In genomic region chr1:23564565-23564964, GRCh38 we compare ENCODE assay signal across 7 cellular contexts. TPM values are rescaled to one million over a fixed set of nuclear protein-coding genes. Genes with fewer than 3 reads are reported as not detected.
DNase-seq lines count a peak whose midpoint lies in the region; ATAC-seq, FAIRE-seq and TF ChIP-seq lines count a peak whose summit lies in the region.
"Not testable (repeated sequence)": the region's sequence is repeated elsewhere in the genome, so short reads cannot be mapped to it uniquely, and the experiment has no call there.

No MANE protein-coding gene starts in this region.

- intact Hi-C loops in heart right ventricle (cut with DNase I); stomach (cut with DNase I; ENCODE audit: low total_unique reads): not testable (repeated sequence)

- not testable (repeated sequence) for TF ChIP-seq CTCF in RWPE1 (conservative IDR thresholded peaks at IDR 0.05; ENCODE audit: low read depth); chondrocyte (IDR thresholded peaks at IDR 0.05); heart right ventricle (IDR thresholded peaks at IDR 0.05); lung (IDR thresholded peaks at IDR 0.05; ENCODE audit: control extremely low read depth, extremely low read depth); stomach (IDR thresholded peaks at IDR 0.05)

- not testable (repeated sequence) for TF ChIP-seq EP300 in stomach (IDR thresholded peaks at IDR 0.05)

- H3K4me1 Mint-ChIP-seq in chondrocyte (ENCODE audit: low read depth), result peaks cover 80% of the 10 kb centered on the region

- H4K8ac ChIP-seq in neuronal stem cell (ENCODE audit: low read depth, low read length), result not testable (repeated sequence)

- not testable (repeated sequence) for H3K4me2 ChIP-seq in neuronal stem cell (ENCODE audit: insufficient read depth, low read length, poor library complexity, severe bottlenecking)

- H3K4me3 Mint-ChIP-seq in chondrocyte (ENCODE audit: unreplicated experiment), result not testable (repeated sequence)

- H3K36me3 Mint-ChIP-seq in chondrocyte (ENCODE audit: low read depth), result not testable (repeated sequence)

- DNase-seq in RWPE1 (ENCODE audit: low spot score); heart right ventricle; lung (ENCODE audit: low spot score); neuronal stem cell (ENCODE audit: low spot score); stomach: not testable (repeated sequence)
- peak; percentile 52 for DNase-seq in chondrocyte (ENCODE audit: low spot score)

- 60 to 62% methylated on average over 7 of the region's 7 CpGs for WGBS in heart right ventricle, 2 donors
- WGBS in lung, 2 donors, result 58 to 68% methylated on average over 7 of the region's 7 CpGs
- no CpG with 5 or more reads among the region's 7 CpGs for WGBS in neuronal stem cell (ENCODE audit: extremely low coverage in 2 of 2, insufficient read length in 2 of 2, insufficient replicate concordance in 1 of 2), 2 donors
- 24 to 43% (median 26%) methylated on average over 7 of the region's 7 CpGs for WGBS in stomach, 5 donors

- not testable (repeated sequence) for H3K23ac ChIP-seq in neuronal stem cell (ENCODE audit: low read depth, low read length, poor library complexity)

- not testable (repeated sequence) for H3K79me1 ChIP-seq in neuronal stem cell (ENCODE audit: low read depth, low read length)

- H4K91ac ChIP-seq in neuronal stem cell (ENCODE audit: low read depth, low read length, poor library complexity), result not testable (repeated sequence)

- peak overlapping the region; percentile 28 for H2AK5ac ChIP-seq in neuronal stem cell (ENCODE audit: low read depth, low read length)

- not testable (repeated sequence) for H3K18ac ChIP-seq in neuronal stem cell (ENCODE audit: low read length)

- not testable (repeated sequence) for TF ChIP-seq POLR2A in stomach (IDR thresholded peaks at IDR 0.05)

- H3K4me1 ChIP-seq in heart right ventricle, result peaks cover 10 to 72% (median 54%) of the 10 kb centered on the region in 9 donors
- peaks cover 12 to 17% of the 10 kb centered on the region in 2 donors for H3K4me1 ChIP-seq in lung (ENCODE audit: control insufficient read depth in 2 of 2, insufficient read depth in 2 of 2, low read length in 2 of 2)
- H3K4me1 ChIP-seq in neuronal stem cell (ENCODE audit: control insufficient read depth in 2 of 2, insufficient read depth in 1 of 2, low read depth in 1 of 2, low read length in 2 of 2), result peaks cover 38 to 52% of the 10 kb centered on the region in 2 donors
- H3K4me1 ChIP-seq in stomach, result peaks cover 52 to 80% (median 62%) of the 10 kb centered on the region in 4 donors

- H3K4me3 ChIP-seq in heart right ventricle; lung; neuronal stem cell (ENCODE audit: low read length in 2 of 2); stomach: not testable (repeated sequence)

- not testable (repeated sequence) for H3K9me3 ChIP-seq in heart right ventricle; lung (ENCODE audit: control insufficient read depth in 2 of 2, insufficient read depth in 1 of 2, low read length in 1 of 2); neuronal stem cell (replicated peaks in 1 of 2; ENCODE audit: control insufficient read depth in 2 of 2, insufficient read depth in 1 of 2, low read depth in 1 of 2, low read length in 2 of 2); stomach

- H2BK5ac ChIP-seq in neuronal stem cell (ENCODE audit: low read length), result not testable (repeated sequence)

- POLR2A ChIA-PET in RWPE1 (lab: Yijun Ruan, JAX; ENCODE audit: low non-redundant PET), result not testable (repeated sequence)

- peak; percentile 50 for FAIRE-seq in G401.6 (lab: Jason Lieb, UNC)

- H2BK12ac ChIP-seq in neuronal stem cell (ENCODE audit: low read length), result peak overlapping the region; percentile 44

- CTCF ChIA-PET in RWPE1 (lab: Yijun Ruan, JAX), result interaction anchor here (0.6 to 0.8 kb wide), 2 partner anchors 73 to 711 kb away, joined by 3 read pairs; no protein-coding TSS in a partner anchor

- H3K14ac ChIP-seq in neuronal stem cell (ENCODE audit: low read length), result peak overlapping the region; percentile 4

- peak overlapping the region; percentile 99 for H3K27ac Mint-ChIP-seq in chondrocyte (ENCODE audit: unreplicated experiment)

- H3K27ac ChIP-seq in RWPE1 (peak overlapping the region; percentile 59), heart right ventricle (peak overlapping the region in 8 of 10 donors; percentile 10 to 99 (median 95)), lung (ENCODE audit: low read depth in 1 of 2, low read length in 1 of 2) (peak overlapping the region; percentile 5 to 82), stomach (peak overlapping the region; percentile 53 to 97 (median 97))
- not testable (repeated sequence) for H3K27ac ChIP-seq in neuronal stem cell (replicated peaks; ENCODE audit: low read length)

- H3K9me3 Mint-ChIP-seq in chondrocyte (ENCODE audit: low read depth), result not testable (repeated sequence)

- H2AFZ ChIP-seq in neuronal stem cell (ENCODE audit: low read length), result not testable (repeated sequence)

- ATAC-seq in heart right ventricle; lung (ENCODE audit: insufficient read depth, low FRiP score): not testable (repeated sequence)

- not testable (repeated sequence) for H3K4ac ChIP-seq in neuronal stem cell (ENCODE audit: low read length)

- H3K27me3 ChIP-seq in heart right ventricle, result peaks cover 0 to 29% (median 0%) of the 10 kb centered on the region in 7 donors
- H3K27me3 ChIP-seq in lung (ENCODE audit: control insufficient read depth, insufficient read depth); neuronal stem cell (ENCODE audit: control insufficient read depth in 3 of 3, insufficient read depth in 3 of 3, low read depth in 1 of 3, low read length in 3 of 3): not testable (repeated sequence)
- peaks cover 0 to 16% (median 8%) of the 10 kb centered on the region in 3 donors for H3K27me3 ChIP-seq in stomach

- H3K27me3 Mint-ChIP-seq in chondrocyte (ENCODE audit: low read depth), result not testable (repeated sequence)

- not testable (repeated sequence) for H2BK120ac ChIP-seq in neuronal stem cell (ENCODE audit: low read depth, low read length)

- H2BK15ac ChIP-seq in neuronal stem cell (ENCODE audit: low read length), result not testable (repeated sequence)

- H3K9ac ChIP-seq in neuronal stem cell (ENCODE audit: low read depth, low read length, poor library complexity), result not testable (repeated sequence)

- not testable (repeated sequence) for H3K36me3 ChIP-seq in heart right ventricle; lung (ENCODE audit: control insufficient read depth in 2 of 2, insufficient read depth in 2 of 2, low read length in 2 of 2); neuronal stem cell (replicated peaks in 1 of 2; ENCODE audit: control insufficient read depth in 2 of 2, insufficient read depth in 2 of 2, low read length in 2 of 2); stomach

RNA-seq across cellular contexts. Expression of gene ID3, which starts 5.3 kb away (rescaled TPM):
- total RNA-seq in chondrocyte (81.8 to 330 TPM (median 83.5 TPM) in 3 replicates), heart right ventricle (100 to 1,000 TPM in 3 of 10 donors, 10 to 100 TPM in 7; 44.7 to 148 (median 83.4) TPM), lung (100 to 1,000 TPM; 119 to 192 TPM), stomach (1,000 to 10,000 TPM in 1 of 5 donors, 100 to 1,000 TPM in 3, 10 to 100 TPM in 1; 90.6 to 1,101 (median 120) TPM)
- polyA plus RNA-seq in heart right ventricle (100 to 1,000 TPM in 1 of 2 donors, 10 to 100 TPM in 1; 73.6 to 217 TPM), lung (100 to 1,000 TPM; 134 to 275 TPM), stomach (100 to 1,000 TPM in 2 of 3 donors, 10 to 100 TPM in 1; 79.4 to 226 (median 139) TPM)
- polyA plus RNA-seq in neuronal stem cell (2013, experiment 1 of 2), result 99.9 TPM
- polyA plus RNA-seq in neuronal stem cell (2013, experiment 2 of 2), result 99.2 TPM

RNA-seq across cellular contexts. Expression of gene E2F2, which starts 33.5 kb away (rescaled TPM):
- 0.72 to 4.3 TPM (median 0.87 TPM) in 3 replicates for total RNA-seq in chondrocyte
- total RNA-seq in heart right ventricle, result 1 to 10 TPM in 1 of 10 donors, under 1 TPM in 8, not detected in 1; 0.04 to 2.3 (median 0.17) TPM
- under 1 TPM in 1 of 2 donors, not detected in 1; 0.06 TPM for polyA plus RNA-seq in heart right ventricle
- total RNA-seq in lung, result 1 to 10 TPM; 1.7 to 4.9 TPM
- 1 to 10 TPM in 1 of 2 donors, under 1 TPM in 1; 0.83 to 1.2 TPM for polyA plus RNA-seq in lung
- 3.8 TPM for polyA plus RNA-seq in neuronal stem cell (2013, experiment 1 of 2)
- 4.4 TPM for polyA plus RNA-seq in neuronal stem cell (2013, experiment 2 of 2)
- total RNA-seq in stomach, result 10 to 100 TPM in 1 of 5 donors, 1 to 10 TPM in 3, under 1 TPM in 1; 0.58 to 27.8 (median 3.5) TPM
- polyA plus RNA-seq in stomach, result 1 to 10 TPM in 1 of 3 donors, under 1 TPM in 2; 0.61 to 3.2 (median 0.87) TPM
